In genomic region chr20:51494241-51495110, GRCh38 we compare ENCODE assay signal across 1 cellular context.
TF ChIP-seq lines count a peak whose summit lies in the region.

No MANE protein-coding gene starts in this region.

TF ChIP-seq in K562, 482 proteins besides CTCF, POLR2A, EP300 and RAD21:
- TF ChIP-seq ZBTB33 (CRISPR knock-in tag; IDR thresholded peaks at IDR 0.05) (peak; percentile 56; the same call in 1 of the 2 replicates), E2F4 (CRISPR knock-in tag; IDR thresholded peaks at IDR 0.05; ENCODE audit: low read depth) (no peak)
